8 cellular contexts compared by ENCODE assay signal in the genomic region with DNA sequence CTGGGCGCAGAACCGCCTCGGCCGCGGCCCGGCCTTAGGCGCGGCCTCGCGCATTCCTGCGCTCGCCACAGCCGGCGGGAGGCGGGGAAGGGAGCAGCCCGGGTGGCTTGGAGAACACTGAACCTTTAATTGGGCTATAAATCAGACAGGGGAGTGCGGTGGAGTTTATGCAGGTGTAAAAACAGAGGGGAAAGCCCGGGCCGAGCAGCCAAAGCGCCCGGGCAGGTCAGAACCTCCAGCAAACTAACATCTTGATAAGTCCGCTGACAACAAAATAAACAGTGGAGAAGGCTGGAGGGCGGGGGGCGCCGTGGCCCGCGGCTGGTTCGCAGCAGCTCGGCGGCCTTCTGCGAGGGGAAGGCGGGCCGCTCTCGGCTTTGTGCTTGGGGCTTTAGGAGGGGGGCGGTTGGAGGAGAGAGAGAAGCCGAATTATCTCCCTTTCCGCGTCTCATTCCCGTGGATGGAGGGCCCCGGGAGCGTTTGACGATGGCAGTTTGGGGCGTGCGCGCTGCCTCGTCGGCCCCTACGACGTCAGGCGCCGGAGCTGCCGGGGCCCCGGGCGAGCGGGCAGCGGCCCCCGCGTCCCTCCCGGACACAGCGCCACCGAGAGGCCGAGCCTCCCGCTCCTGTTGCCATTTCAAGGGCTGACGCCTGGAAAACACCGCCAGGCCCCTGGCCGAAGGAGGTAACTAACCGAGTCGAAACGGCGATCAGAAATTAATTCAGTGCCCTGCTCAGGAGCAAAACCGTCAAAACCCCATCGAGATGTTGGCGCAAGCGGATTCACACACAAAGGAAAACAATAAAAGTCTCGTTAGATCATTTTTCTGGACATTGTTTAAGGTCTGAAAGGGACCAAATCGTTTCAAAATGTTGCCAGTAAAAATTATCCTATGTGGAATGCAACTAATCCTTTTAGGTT. TPM values are rescaled to one million over a fixed set of nuclear protein-coding genes. Genes with fewer than 3 reads are reported as not detected.
A peak's percentile ranks its signal among the peaks of the same experiment; 100 is the strongest.
DNase-seq lines count a peak whose midpoint lies in the region; ATAC-seq and TF ChIP-seq lines count a peak whose summit lies in the region.

No MANE protein-coding gene starts in this region.

- CTCF ChIA-PET in activated CD8-positive, alpha-beta memory T cell treated with anti-CD3 and anti-CD28 coated beads, Interleukin-2, amount 10 ng/mL, durations not matched to agents 7 days and 5 days (lab: Charles Lee): no interaction called here

- H3K9me3 ChIP-seq in RWPE2 (ENCODE audit: severe bottlenecking) (no peaks in the 10 kb centered on the region), esophagus muscularis mucosa (no peaks in the 10 kb centered on the region), osteoblast (ENCODE audit: low read depth, low read length) (no peaks in the 10 kb centered on the region)

- H3K36me3 Mint-ChIP-seq in activated CD8-positive, alpha-beta memory T cell treated with anti-CD3 and anti-CD28 coated beads, Interleukin-2, amount 10 ng/mL, durations not matched to agents 7 days and 5 days: peaks cover 1% of the 10 kb centered on the region

- WGBS in esophagus muscularis mucosa: 7% methylated on average over 22 of the region's 76 CpGs

- H3K27me3 ChIP-seq in RWPE2 (ENCODE audit: insufficient read depth, poor library complexity, severe bottlenecking) (no peaks in the 10 kb centered on the region), esophagus muscularis mucosa (peaks cover 0 to 73% (median 26%) of the 10 kb centered on the region in 4 donors), osteoblast (ENCODE audit: insufficient read depth, low read length) (no peaks in the 10 kb centered on the region)

- H3K27me3 Mint-ChIP-seq in activated CD8-positive, alpha-beta memory T cell treated with anti-CD3 and anti-CD28 coated beads, Interleukin-2, amount 10 ng/mL, durations not matched to agents 7 days and 5 days: peaks cover 87% of the 10 kb centered on the region

- intact Hi-C loops in esophagus muscularis mucosa (cut with DNase I): loop anchor here (1.0 to 5.0 kb wide), 2 partner anchors 9 to 220 kb away; no protein-coding TSS in a partner anchor

- peaks cover 15% of the 10 kb centered on the region for H3K79me2 ChIP-seq in osteoblast (ENCODE audit: insufficient read depth, low read length)

- H2AFZ ChIP-seq in osteoblast (ENCODE audit: low read length): peak overlapping the region; percentile 89

- no peak for ATAC-seq in activated CD8-positive, alpha-beta memory T cell treated with anti-CD3 and anti-CD28 coated beads, Interleukin-2, amount 10 ng/mL, durations not matched to agents 7 days and 5 days
- ATAC-seq in RWPE2 (ENCODE audit: low read depth): peak; percentile 75

- H3K27ac ChIP-seq in RWPE2 (ENCODE audit: poor library complexity, severe bottlenecking) (peak overlapping the region; percentile 5), esophagus muscularis mucosa (replicated peaks in 1 of 4) (peak overlapping the region; percentile 78 to 89 (median 85)), osteoblast (ENCODE audit: low read depth, low read length) (peak overlapping the region; percentile 80)

- peak overlapping the region; percentile 19 for H3K27ac Mint-ChIP-seq in activated CD8-positive, alpha-beta memory T cell treated with anti-CD3 and anti-CD28 coated beads, Interleukin-2, amount 10 ng/mL, durations not matched to agents 7 days and 5 days

- H3K36me3 ChIP-seq in RWPE2 (ENCODE audit: low read depth) (no peaks in the 10 kb centered on the region), esophagus muscularis mucosa (no peaks in the 10 kb centered on the region), osteoblast (ENCODE audit: insufficient read depth, low read length) (no peaks in the 10 kb centered on the region)

- H3K4me3 Mint-ChIP-seq in activated CD8-positive, alpha-beta memory T cell treated with anti-CD3 and anti-CD28 coated beads, Interleukin-2, amount 10 ng/mL, durations not matched to agents 7 days and 5 days: no peak overlapping the region

- peak; percentile 86 for TF ChIP-seq CTCF in RWPE2 (IDR thresholded peaks at IDR 0.05; ENCODE audit: poor library complexity, severe bottlenecking)
- TF ChIP-seq CTCF in esophagus muscularis mucosa (IDR thresholded peaks at IDR 0.05): peak; percentile 40 to 51 (median 46)
- peak; percentile 68 for TF ChIP-seq CTCF in osteoblast (IDR thresholded peaks at IDR 0.05; ENCODE audit: extremely low read depth, low read depth, low read length)

- DNase-seq in activated CD8-positive, alpha-beta memory T cell treated with anti-CD3 and anti-CD28 coated beads, Interleukin-2, amount 10 ng/mL, durations not matched to agents 7 days and 5 days: no peak
- no peak for DNase-seq in activated CD8-positive, alpha-beta memory T cell treated with anti-CD3 and anti-CD28 coated beads for 24 hours
- DNase-seq in RWPE2 (ENCODE audit: low spot score) (peak; percentile 55), esophagus muscularis mucosa (ENCODE audit: extremely low spot score) (no peak), osteoblast (ENCODE audit: insufficient read length, low spot score, missing footprints) (peak; percentile 99), GM19240 (ENCODE audit: insufficient read length, low spot score) (no peak), GM19238 (ENCODE audit: insufficient read length, low spot score) (no peak), NAMALWA (ENCODE audit: low spot score) (no peak)

- H3K4me1 ChIP-seq in RWPE2 (ENCODE audit: insufficient read depth, poor library complexity, severe bottlenecking) (peaks cover 15% of the 10 kb centered on the region), esophagus muscularis mucosa (peaks cover 17 to 25% (median 25%) of the 10 kb centered on the region in 4 donors), osteoblast (ENCODE audit: insufficient read depth, low read length) (peaks cover 26% of the 10 kb centered on the region)

- H4K20me1 ChIP-seq in osteoblast (ENCODE audit: insufficient read depth, low read length): no peaks in the 10 kb centered on the region

- H3K4me2 ChIP-seq in osteoblast (ENCODE audit: insufficient read depth, low read length): peak overlapping the region; percentile 92

- no peak for TF ChIP-seq POLR2A in esophagus muscularis mucosa (IDR thresholded peaks at IDR 0.05; ENCODE audit: low read depth)

- no peak for TF ChIP-seq EP300 in esophagus muscularis mucosa (IDR thresholded peaks at IDR 0.05)

- no peaks in the 10 kb centered on the region for H3K9me3 Mint-ChIP-seq in activated CD8-positive, alpha-beta memory T cell treated with anti-CD3 and anti-CD28 coated beads, Interleukin-2, amount 10 ng/mL, durations not matched to agents 7 days and 5 days (ENCODE audit: low read depth)

- H3K4me1 Mint-ChIP-seq in activated CD8-positive, alpha-beta memory T cell treated with anti-CD3 and anti-CD28 coated beads, Interleukin-2, amount 10 ng/mL, durations not matched to agents 7 days and 5 days: peaks cover 4% of the 10 kb centered on the region

- H3K4me3 ChIP-seq in RWPE2 (ENCODE audit: severe bottlenecking) (peak overlapping the region; percentile 31), esophagus muscularis mucosa (peak overlapping the region; percentile 51 to 53 (median 52)), osteoblast (ENCODE audit: insufficient read depth, low read length) (peak overlapping the region; percentile 71)

RNA-seq across cellular contexts. Expression of gene FOXD1, which starts 11.2 kb away (rescaled TPM):
- under 1 TPM; 0.23 to 0.59 TPM for total RNA-seq in activated CD8-positive, alpha-beta memory T cell treated with anti-CD3 and anti-CD28 coated beads, Interleukin-2, amount 10 ng/mL, durations not matched to agents 7 days and 5 days
- total RNA-seq in esophagus muscularis mucosa (10 to 100 TPM in 3 of 4 donors, 1 to 10 TPM in 1; 5.0 to 23.4 (median 13.6) TPM), osteoblast (12.7 and 17.0 TPM in 2 replicates)

Comparison
In these comparisons a context has a peak if more than half of its experiments do, and no peak if none do; other contexts are left out.
1. DNase-seq: peak in RWPE2 (single experiment) and osteoblast (single experiment); none in activated CD8-positive, alpha-beta memory T cell treated with anti-CD3 and anti-CD28 coated beads, Interleukin-2, amount 10 ng/mL, durations not matched to agents 7 days and 5 days (single experiment), activated CD8-positive, alpha-beta memory T cell treated with anti-CD3 and anti-CD28 coated beads for 24 hours (single experiment), esophagus muscularis mucosa (single experiment), GM19240 (single experiment), GM19238 (single experiment) and NAMALWA (single experiment).
2. H3K27ac ChIP-seq: peak in every context shown above with its lines; median percentile 85 in esophagus muscularis mucosa; 80 in osteoblast; 5 in RWPE2.
3. Peak in every context shown above with its lines, with median percentiles within 50 percentile points of each other: H3K4me3 ChIP-seq and CTCF ChIP-seq.